11 cellular contexts compared by ENCODE assay signal in genomic region chr20:1376453-1377270, GRCh38. TPM values are rescaled to one million over a fixed set of nuclear protein-coding genes. Genes with fewer than 3 reads are reported as not detected.
A peak's percentile ranks its signal among the peaks of the same experiment; 100 is the strongest.
DNase-seq lines count a peak whose midpoint lies in the region; ATAC-seq, FAIRE-seq and TF ChIP-seq lines count a peak whose summit lies in the region.
"Had no signal": no experiment of that assay in that cellular context is flagged by ENCODE, and none has a peak within 500 bp of the region (broad histone marks: within the 10 kb centered on the region; RNA-seq: fewer than 3 reads in every experiment).

No MANE protein-coding gene starts in this region.

- peaks cover 60% of the 10 kb centered on the region for H3K4me1 ChIP-seq in CD4-positive, alpha-beta memory T cell (ENCODE audit: insufficient read depth, low read length)
- peaks cover 35% of the 10 kb centered on the region for H3K4me1 ChIP-seq in GM12878 (ENCODE audit: control insufficient read depth, insufficient read depth, low read length)
- H3K4me1 ChIP-seq in naive thymus-derived CD4-positive, alpha-beta T cell (ENCODE audit: control insufficient read depth in 2 of 2, insufficient read depth in 2 of 2, low read length in 2 of 2): peaks cover 12 to 47% of the 10 kb centered on the region in 2 donors

- peak overlapping the region; percentile 42 to 79 (median 59) for H3K27ac Mint-ChIP-seq in CD4-positive, alpha-beta memory T cell
- H3K27ac Mint-ChIP-seq in naive thymus-derived CD4-positive, alpha-beta T cell: peak overlapping the region; percentile 53 to 88 (median 79)

- ATAC-seq in GM12878 (peak; percentile 68), HG03469 (IDR thresholded peaks at IDR 0.05; ENCODE audit: unreplicated experiment) (no peak), GM18868 (IDR thresholded peaks at IDR 0.05; ENCODE audit: unreplicated experiment) (no peak)
- peak; percentile 57 for ATAC-seq in naive thymus-derived CD4-positive, alpha-beta T cell

- intact Hi-C loops in CD4-positive, alpha-beta memory T cell (cut with micrococcal nuclease): no loop called here
- intact Hi-C loops in GM12878 (cut with micrococcal nuclease; ENCODE audit: unreplicated experiment): loop anchor here (2.0 kb wide), 1 partner anchor 52 kb away; no protein-coding TSS in a partner anchor
- intact Hi-C loops in naive thymus-derived CD4-positive, alpha-beta T cell (cut with micrococcal nuclease): loop anchor here in 1 of 2 donors (2.0 kb wide), 1 partner anchor 16 kb away; the partner anchor contains the start of gene FKBP1A

- TF ChIP-seq POLR2A in GM12878 (IDR thresholded peaks at IDR 0.05; ENCODE audit: low read depth, low read length): no peak

- peaks cover 52 to 81% (median 75%) of the 10 kb centered on the region in 4 donors for H3K4me1 Mint-ChIP-seq in CD4-positive, alpha-beta memory T cell
- H3K4me1 Mint-ChIP-seq in naive thymus-derived CD4-positive, alpha-beta T cell: peaks cover 62 to 95% (median 89%) of the 10 kb centered on the region in 7 donors

- peaks cover 5% of the 10 kb centered on the region; the same call in 1 of the 2 replicates for H4K20me1 ChIP-seq in GM12878 (ENCODE audit: control insufficient read depth, insufficient read depth)

- H3K27ac ChIP-seq in CD4-positive, alpha-beta memory T cell (ENCODE audit: low read depth, low read length): no peak overlapping the region
- peak overlapping the region; percentile 85 for H3K27ac ChIP-seq in GM12878 (ENCODE audit: control insufficient read depth, insufficient read depth)
- H3K27ac ChIP-seq in naive thymus-derived CD4-positive, alpha-beta T cell (ENCODE audit: low read depth, low read length): peak overlapping the region; percentile 15
- H3K27ac ChIP-seq: SK-N-MC had no signal

- no peak for DNase-seq in CD4-positive, alpha-beta memory T cell
- DNase-seq in Kasumi-1 (lab: John Stamatoyannopoulos, UW) (peak; percentile 92), GM12878 (ENCODE audit: low read depth, low spot score) (no peak), kidney glomerular epithelial cell (lab: John Stamatoyannopoulos, UW) (no peak), NCI-H774 (lab: John Stamatoyannopoulos, UW) (no peak)
- no peak for DNase-seq in naive thymus-derived CD4-positive, alpha-beta T cell
- DNase-seq: adrenal gland had no signal

- no peaks in the 10 kb centered on the region for H3K9me3 ChIP-seq in CD4-positive, alpha-beta memory T cell (ENCODE audit: control insufficient read depth in 1 of 2, low read length in 2 of 2)
- no peaks in the 10 kb centered on the region for H3K9me3 ChIP-seq in GM12878 (replicated peaks; ENCODE audit: control insufficient read depth, insufficient read depth, low read length)
- H3K9me3 ChIP-seq in naive thymus-derived CD4-positive, alpha-beta T cell (ENCODE audit: control insufficient read depth in 2 of 3, low read length in 3 of 3): no peaks in the 10 kb centered on the region
- H3K9me3 ChIP-seq: adrenal gland had no signal

- no TSS peak for BruUV-seq in GM12878 (replicated peaks; lab: Mats Ljungman, UMichigan)

- RAD21 ChIA-PET in GM12878 (lab: Charles Lee; ENCODE audit: unreplicated experiment): interaction anchor here (0.7 to 2.7 kb wide), 10 partner anchors 10 to 51 kb away, joined by 3 to 28 read pairs (median 3); partner anchors contain the start of genes FKBP1A and SDCBP2

- no peak for TF ChIP-seq RAD21 in GM12878 (IDR thresholded peaks at IDR 0.05; ENCODE audit: insufficient read depth, low read depth, low read length)

- no peaks in the 10 kb centered on the region for H3K27me3 Mint-ChIP-seq in CD4-positive, alpha-beta memory T cell
- H3K27me3 Mint-ChIP-seq in naive thymus-derived CD4-positive, alpha-beta T cell: no peaks in the 10 kb centered on the region

- WGBS in GM12878 (ENCODE audit: insufficient coverage, insufficient replicate concordance, low lambda C conversion rate, missing lambda C conversion rate): 1% methylated on average over 7 of the region's 7 CpGs

- peaks cover 70% of the 10 kb centered on the region for H3K79me2 ChIP-seq in GM12878 (ENCODE audit: control insufficient read depth, insufficient read depth, low read length)

- H3K4me2 ChIP-seq in GM12878 (ENCODE audit: control insufficient read depth, insufficient read depth): peak overlapping the region; percentile 87

- no peak overlapping the region for H2AFZ ChIP-seq in GM12878 (ENCODE audit: control insufficient read depth, low read depth, low read length)

- CTCF ChIA-PET in CD4-positive, alpha-beta memory T cell (lab: Charles Lee; ENCODE audit: partially characterized antibody): interaction anchor here (1.4 to 1.6 kb wide), 2 partner anchors 61 to 62 kb away, joined by 3 read pairs; no protein-coding TSS in a partner anchor
- CTCF ChIA-PET in GM12878 (lab: Yijun Ruan, JAX): interaction anchor here (0.8 to 2.5 kb wide), 8 partner anchors 10 to 127 kb away, joined by 3 to 15 read pairs (median 5); no protein-coding TSS in a partner anchor
- CTCF ChIA-PET in naive thymus-derived CD4-positive, alpha-beta T cell (lab: Charles Lee): interaction anchor here (1.2 kb wide), 1 partner anchor 12 kb away, joined by 3 read pairs; no protein-coding TSS in a partner anchor

- H3K36me3 ChIP-seq in CD4-positive, alpha-beta memory T cell (ENCODE audit: insufficient read depth, low read length): peaks cover 27% of the 10 kb centered on the region
- H3K36me3 ChIP-seq in GM12878 (ENCODE audit: control insufficient read depth in 2 of 2, insufficient read depth in 2 of 2, low read length in 1 of 2): peaks cover 8 to 25% of the 10 kb centered on the region in 2 experiments
- peaks cover 0 to 36% (median 5%) of the 10 kb centered on the region in 3 experiments for H3K36me3 ChIP-seq in naive thymus-derived CD4-positive, alpha-beta T cell (ENCODE audit: control insufficient read depth in 2 of 3, insufficient read depth in 3 of 3, low read length in 3 of 3)

- no peak for FAIRE-seq in GM12878 (lab: Jason Lieb, UNC)
- FAIRE-seq: H1 had no signal

- SMC1A ChIA-PET in GM12878 (lab: Charles Lee; ENCODE audit: uncharacterized antibody, unreplicated experiment): interaction anchor here (0.8 to 3.9 kb wide), 9 partner anchors 9 to 268 kb away, joined by 3 to 34 read pairs (median 4); partner anchors contain the start of genes FKBP1A and SDCBP2

- H3K9ac ChIP-seq in GM12878 (ENCODE audit: control insufficient read depth, insufficient read depth, low read length): peak overlapping the region; percentile 47; the same call in 1 of the 2 replicates

- H3K4me3 Mint-ChIP-seq in CD4-positive, alpha-beta memory T cell: peak overlapping the region in 4 of 8 donors; percentile 4 to 41 (median 22)
- H3K4me3 Mint-ChIP-seq in naive thymus-derived CD4-positive, alpha-beta T cell: peak overlapping the region in 9 of 10 donors; percentile 23 to 65 (median 50)

- POLR2A ChIA-PET in CD4-positive, alpha-beta memory T cell (lab: Charles Lee; ENCODE audit: partially characterized antibody): interaction anchor here (1.2 to 1.8 kb wide), 3 partner anchors 15 to 51 kb away, joined by 3 to 5 read pairs (median 4); partner anchors contain the start of gene FKBP1A
- POLR2A ChIA-PET in GM12878 (lab: Charles Lee): interaction anchor here (0.5 to 4.1 kb wide), 9 partner anchors 11 to 358 kb away, joined by 3 to 46 read pairs (median 6); no protein-coding TSS in a partner anchor
- POLR2A ChIA-PET in naive thymus-derived CD4-positive, alpha-beta T cell (lab: Charles Lee): no interaction called here

- TF ChIP-seq CTCF in GM12878 (IDR thresholded peaks at IDR 0.05 in 2 of 3, conservative IDR thresholded peaks at IDR 0.05 in 1 of 3; ENCODE audit: control insufficient read depth in 2 of 3, extremely low read depth in 1 of 3, insufficient read depth in 1 of 3, low read depth in 3 of 3, low read length in 3 of 3): no peak

- in situ Hi-C loops in GM12878 (cut with MboI): no loop called here

- TF ChIP-seq EP300 in GM12878 (IDR thresholded peaks at IDR 0.05; ENCODE audit: borderline replicate concordance in 1 of 2, control insufficient read depth in 1 of 2, low read depth in 2 of 2, low read length in 2 of 2): no peak

- H3K36me3 Mint-ChIP-seq in CD4-positive, alpha-beta memory T cell: peaks cover 20 to 62% of the 10 kb centered on the region in 2 donors
- peaks cover 4 to 30% (median 22%) of the 10 kb centered on the region in 5 donors for H3K36me3 Mint-ChIP-seq in naive thymus-derived CD4-positive, alpha-beta T cell

- H3K9me3 Mint-ChIP-seq in CD4-positive, alpha-beta memory T cell: peaks cover 0 to 2% (median 0%) of the 10 kb centered on the region in 8 donors
- no peaks in the 10 kb centered on the region for H3K9me3 Mint-ChIP-seq in naive thymus-derived CD4-positive, alpha-beta T cell

- no peaks in the 10 kb centered on the region for H3K27me3 ChIP-seq in CD4-positive, alpha-beta memory T cell (ENCODE audit: insufficient read depth, low read length)
- H3K27me3 ChIP-seq in GM12878 (replicated peaks in 1 of 2; ENCODE audit: control insufficient read depth in 2 of 2, insufficient read depth in 2 of 2, low read length in 1 of 2): no peaks in the 10 kb centered on the region
- no peaks in the 10 kb centered on the region for H3K27me3 ChIP-seq in naive thymus-derived CD4-positive, alpha-beta T cell (ENCODE audit: control insufficient read depth in 2 of 2, insufficient read depth in 2 of 2, low read length in 2 of 2)
- H3K27me3 ChIP-seq: adrenal gland had no signal

- no peak overlapping the region for H3K4me3 ChIP-seq in CD4-positive, alpha-beta memory T cell (ENCODE audit: low read length in 2 of 2)
- peak overlapping the region; percentile 57 for H3K4me3 ChIP-seq in GM12878
- H3K4me3 ChIP-seq in naive thymus-derived CD4-positive, alpha-beta T cell (ENCODE audit: low read length): no peak overlapping the region
- H3K4me3 ChIP-seq: adrenal gland, SK-N-MC had no signal

RNA-seq across cellular contexts. Expression of gene FKBP1A, which starts 16.2 kb away (rescaled TPM):
- 10 to 100 TPM; 77.8 to 86.4 TPM for total RNA-seq in CD4-positive, alpha-beta memory T cell
- polyA plus RNA-seq in CD4-positive, alpha-beta memory T cell: 10 to 100 TPM; 47.0 to 62.2 TPM
- 70.3 and 80.3 TPM in 2 replicates for total RNA-seq in GM12878 (2013; cell fraction: nucleolus; rRNA removed)
- total RNA-seq in GM12878 (2014; rRNA removed) (88.4 and 103 TPM in 2 replicates), GM12878 (2014; rRNA removed; fragmentation: Illumina TruSeq; extraction: Trizol) (121 and 129 TPM in 2 replicates), GM12878 (2021) (249 and 256 TPM in 2 replicates)
- polyA plus RNA-seq in GM12878 (2011; ENCODE audit: low read depth): 293 TPM
- polyA plus RNA-seq in GM12878 (2011; rRNA removed) (412 and 519 TPM in 2 replicates), GM12878 (2014; fragmentation: Illumina TruSeq; extraction: Trizol) (687 and 768 TPM in 2 replicates), GM12878 (2014; fragmentation: Nextera tagmentation; extraction: Ambion mirVana) (100 to 1,000 TPM; 150 to 166 TPM), GM12878 (2014; rRNA removed) (258 and 259 TPM in 2 replicates), GM12878 (2016; fragmentation: Nextera tagmentation; extraction: Ambion mirVana) (100 to 1,000 TPM; 590 TPM)
- 500 and 750 TPM in 2 replicates for polyA plus RNA-seq in GM12878 (2011; cell fraction: cytosol; rRNA removed)
- 213 and 233 TPM in 2 replicates for polyA plus RNA-seq in GM12878 (2011; cell fraction: nucleus; rRNA removed)
- 216 and 253 TPM in 2 replicates for polyA plus RNA-seq in GM12878 (2012)
- 288 and 300 TPM in 2 replicates for polyA minus RNA-seq in GM12878 (2011; rRNA and poly(A)+ RNA removed)
- polyA minus RNA-seq in GM12878 (2011; cell fraction: cytosol; rRNA and poly(A)+ RNA removed): 71.6 and 94.4 TPM in 2 replicates
- 37.8 and 43.9 TPM in 2 replicates for polyA minus RNA-seq in GM12878 (2011; cell fraction: nucleus; rRNA and poly(A)+ RNA removed)
- 100 to 1,000 TPM in 2 of 5 experiments, 10 to 100 TPM in 3; 74.5 to 253 (median 93.1) TPM for total RNA-seq in naive thymus-derived CD4-positive, alpha-beta T cell
- polyA plus RNA-seq in naive thymus-derived CD4-positive, alpha-beta T cell: 10 to 100 TPM; 46.5 to 46.7 TPM

RNA-seq across cellular contexts. Expression of gene SDCBP2, which starts 47.7 kb away (rescaled TPM):
- total RNA-seq in CD4-positive, alpha-beta memory T cell: under 1 TPM; 0.61 to 0.94 TPM
- polyA plus RNA-seq in CD4-positive, alpha-beta memory T cell: 1 to 10 TPM; 1.5 to 2.2 TPM
- 1.3 and 2.6 TPM in 2 replicates for total RNA-seq in GM12878 (2013; cell fraction: nucleolus; rRNA removed)
- total RNA-seq in GM12878 (2014; rRNA removed) (0.60 and 1.1 TPM in 2 replicates), GM12878 (2014; rRNA removed; fragmentation: Illumina TruSeq; extraction: Trizol) (0.45 and 0.60 TPM in 2 replicates), GM12878 (2021) (0.77 and 1.5 TPM in 2 replicates)
- 0.91 TPM for polyA plus RNA-seq in GM12878 (2011; ENCODE audit: low read depth)
- polyA plus RNA-seq in GM12878 (2011; rRNA removed) (1.3 and 1.5 TPM in 2 replicates), GM12878 (2014; fragmentation: Illumina TruSeq; extraction: Trizol) (0.51 and 0.96 TPM in 2 replicates), GM12878 (2014; fragmentation: Nextera tagmentation; extraction: Ambion mirVana) (under 1 TPM in 1 of 2 experiments, not detected in 1; 0.16 TPM), GM12878 (2014; rRNA removed) (1.3 and 1.9 TPM in 2 replicates), GM12878 (2016; fragmentation: Nextera tagmentation; extraction: Ambion mirVana) (1 to 10 TPM; 1.4 to 2.4 TPM)
- polyA plus RNA-seq in GM12878 (2011; cell fraction: cytosol; rRNA removed): 2.3 and 3.4 TPM in 2 replicates
- polyA plus RNA-seq in GM12878 (2011; cell fraction: nucleus; rRNA removed): 5.3 and 9.1 TPM in 2 replicates
- polyA plus RNA-seq in GM12878 (2012): 2.0 and 3.7 TPM in 2 replicates
- polyA minus RNA-seq in GM12878 (2011; rRNA and poly(A)+ RNA removed): 0.29 and 1.0 TPM in 2 replicates
- 1.5 TPM in 1 of 2 replicates, not detected in the other for polyA minus RNA-seq in GM12878 (2011; cell fraction: cytosol; rRNA and poly(A)+ RNA removed)
- polyA minus RNA-seq in GM12878 (2011; cell fraction: nucleus; rRNA and poly(A)+ RNA removed): 0.85 and 1.2 TPM in 2 replicates
- 1 to 10 TPM; 1.0 to 3.6 (median 1.4) TPM for total RNA-seq in naive thymus-derived CD4-positive, alpha-beta T cell
- 1 to 10 TPM; 1.3 to 1.9 TPM for polyA plus RNA-seq in naive thymus-derived CD4-positive, alpha-beta T cell

Comparison
In these comparisons a context has a peak if more than half of its experiments do, and no peak if none do; other contexts are left out.
1. DNase-seq: peak in Kasumi-1 (2 of 2); none in CD4-positive, alpha-beta memory T cell (0 of 5), GM12878 (single experiment), naive thymus-derived CD4-positive, alpha-beta T cell (0 of 9), kidney glomerular epithelial cell (single experiment) and NCI-H774 (single experiment).
2. ATAC-seq: peak in GM12878 (single experiment) and naive thymus-derived CD4-positive, alpha-beta T cell (single experiment); none in HG03469 (single experiment) and GM18868 (single experiment).